In the genomic region with DNA sequence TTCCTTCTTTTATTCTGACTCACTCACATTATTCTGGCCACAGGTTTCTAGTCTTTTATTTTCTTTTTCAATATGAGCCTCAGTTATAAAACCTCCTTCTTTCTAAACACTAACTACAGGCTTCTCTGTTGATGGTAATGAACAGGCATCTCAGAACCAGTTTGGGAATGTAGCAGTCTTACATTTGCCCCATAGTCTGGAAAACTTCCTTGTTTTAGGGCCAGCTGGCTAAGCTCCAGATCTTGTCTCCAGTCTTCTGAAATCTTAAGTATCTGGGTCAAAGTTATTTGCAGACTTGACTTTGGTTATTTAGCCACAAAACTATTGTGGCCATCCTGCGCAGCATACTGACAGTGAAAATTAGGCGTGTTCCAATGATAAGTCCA, we compare ENCODE assay signal across 9 cellular contexts.
A peak's percentile ranks its signal among the peaks of the same experiment; 100 is the strongest.
DNase-seq lines count a peak whose midpoint lies in the region; ATAC-seq and TF ChIP-seq lines count a peak whose summit lies in the region.
"Had no signal": no experiment of that assay in that cellular context is flagged by ENCODE, and none has a peak within 500 bp of the region (broad histone marks: within the 10 kb centered on the region; RNA-seq: fewer than 3 reads in every experiment).

No MANE protein-coding gene starts in this region.

- no peaks in the 10 kb centered on the region for H3K9me3 ChIP-seq in prostate gland

- no peak overlapping the region for H3K4me3 ChIP-seq in fibroblast of the aortic adventitia (ENCODE audit: low read depth, low read length)
- no peak overlapping the region for H3K4me3 ChIP-seq in prostate gland

- H3K4me1 ChIP-seq in prostate gland (replicated peaks) = no peaks in the 10 kb centered on the region

- ATAC-seq in HG02798 (IDR thresholded peaks at IDR 0.05; ENCODE audit: poor library complexity, unreplicated experiment) = no peak
- ATAC-seq: Panc1 had no signal

- intact Hi-C loops in prostate gland (cut with DNase I) = no loop called here

- WGBS in prostate gland = 67% methylated on average over 2 of the region's 2 CpGs

- no peak for TF ChIP-seq POLR2A in prostate gland (IDR thresholded peaks at IDR 0.05)

- H3K36me3 Mint-ChIP-seq in activated T-cell treated with anti-CD3 and anti-CD28 coated beads, Interleukin-2, amount 50 U/mL, for 24 hours (ENCODE audit: low read depth) = no peaks in the 10 kb centered on the region

- H3K4me1 Mint-ChIP-seq in activated T-cell treated with anti-CD3 and anti-CD28 coated beads, Interleukin-2, amount 50 U/mL, for 24 hours (ENCODE audit: low read depth) = peaks cover 22% of the 10 kb centered on the region

- H3K27me3 ChIP-seq in prostate gland (replicated peaks; ENCODE audit: insufficient read depth) = no peaks in the 10 kb centered on the region

- H3K27ac ChIP-seq in prostate gland = no peak overlapping the region

- no peak for TF ChIP-seq CTCF in fibroblast of the aortic adventitia (IDR thresholded peaks at IDR 0.05; ENCODE audit: insufficient read depth, low read length)
- no peak for TF ChIP-seq CTCF in prostate gland (IDR thresholded peaks at IDR 0.05)

- H3K4me3 Mint-ChIP-seq in activated T-cell treated with anti-CD3 and anti-CD28 coated beads, Interleukin-2, amount 50 U/mL, for 24 hours = no peak overlapping the region

- peaks cover 3% of the 10 kb centered on the region for H3K27me3 Mint-ChIP-seq in activated T-cell treated with anti-CD3 and anti-CD28 coated beads, Interleukin-2, amount 50 U/mL, for 24 hours

- DNase-seq in Daoy (ENCODE audit: low read depth) (peak; percentile 59), RPMI7951 (ENCODE audit: low read depth) (peak; percentile 57), fibroblast of the aortic adventitia (ENCODE audit: low read depth) (peak; percentile 91), prostate gland (ENCODE audit: low spot score) (peak; percentile 16), amniotic stem cell (lab: John Stamatoyannopoulos, UW) (no peak), NCI-H2107 (lab: John Stamatoyannopoulos, UW) (no peak)
- DNase-seq in activated T-cell treated with anti-CD3 and anti-CD28 coated beads, Interleukin-2, amount 50 U/mL, for 24 hours = no peak

- no peak overlapping the region for H3K27ac Mint-ChIP-seq in activated T-cell treated with anti-CD3 and anti-CD28 coated beads, Interleukin-2, amount 50 U/mL, for 24 hours

- H3K36me3 ChIP-seq in prostate gland = no peaks in the 10 kb centered on the region

- peaks cover 2% of the 10 kb centered on the region for H3K9me3 Mint-ChIP-seq in activated T-cell treated with anti-CD3 and anti-CD28 coated beads, Interleukin-2, amount 50 U/mL, for 24 hours

Comparison
In these comparisons a context has a peak if more than half of its experiments do, and no peak if none do; other contexts are left out.
1. DNase-seq: peak in Daoy (single experiment), RPMI7951 (single experiment), fibroblast of the aortic adventitia (single experiment) and prostate gland (single experiment); none in amniotic stem cell (single experiment), activated T-cell treated with anti-CD3 and anti-CD28 coated beads, Interleukin-2, amount 50 U/mL, for 24 hours (single experiment) and NCI-H2107 (single experiment).